In the genomic region with DNA sequence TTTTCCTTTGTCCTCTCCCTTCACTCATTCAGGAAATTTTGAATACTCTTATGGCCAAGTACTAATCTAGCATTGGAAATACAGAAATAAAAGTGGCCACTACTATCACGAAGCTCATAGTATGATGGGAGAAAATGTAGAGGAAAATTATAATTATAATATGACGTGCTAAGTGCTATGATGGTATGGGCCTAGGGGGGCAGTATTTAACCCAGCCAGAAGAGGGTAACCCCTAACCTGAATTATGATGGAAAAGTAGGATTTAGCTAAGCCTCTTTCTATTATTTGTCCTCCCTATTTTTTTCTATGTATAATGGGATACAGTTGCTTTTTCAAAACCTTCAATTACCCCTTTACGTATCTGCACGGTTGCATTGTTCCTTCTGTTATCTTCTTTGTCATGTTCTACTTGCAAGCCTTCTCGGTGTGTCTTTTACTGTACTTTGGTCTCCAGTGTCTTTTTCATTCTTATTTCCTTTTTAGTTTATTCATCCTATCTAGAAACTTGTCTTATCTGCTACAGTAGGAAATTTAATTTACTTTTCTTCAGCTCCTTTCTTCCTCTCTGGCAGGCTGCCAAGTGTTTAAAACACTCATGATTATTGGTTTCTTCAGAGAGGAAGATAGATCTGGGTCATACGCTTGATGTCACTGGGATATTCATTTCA, we compare ENCODE assay signal across 18 cellular contexts.
DNase-seq lines count a peak whose midpoint lies in the region; ATAC-seq, FAIRE-seq and TF ChIP-seq lines count a peak whose summit lies in the region.
"Had no signal": no experiment of that assay in that cellular context is flagged by ENCODE, and none has a peak within 500 bp of the region (broad histone marks: within the 10 kb centered on the region; RNA-seq: fewer than 3 reads in every experiment).

No MANE protein-coding gene starts in this region.

- peak; percentile 90 for FAIRE-seq in A549 (lab: Jason Lieb, UNC)
- FAIRE-seq: astrocyte, GM12878 had no signal

- 87% methylated on average over 6 of the region's 6 CpGs for WGBS in A549 (ENCODE audit: missing lambda C conversion rate)

- no peak overlapping the region for H3K4me3 ChIP-seq in A549
- no peak overlapping the region for H3K4me3 ChIP-seq in choroid plexus epithelial cell (ENCODE audit: low read depth, low read length)
- H3K4me3 ChIP-seq: BLaER1, dorsolateral prefrontal cortex, GM12878, lung, testis had no signal

- no peak overlapping the region for H3K4me2 ChIP-seq in A549
- H3K4me2 ChIP-seq: BLaER1 had no signal

- CTCF ChIA-PET in A549 (lab: Yijun Ruan, JAX), result no interaction called here

- TF ChIP-seq RAD21 in A549 (conservative IDR thresholded peaks at IDR 0.05 in 1 of 2, IDR thresholded peaks at IDR 0.05 in 1 of 2), result no peak

- ATAC-seq in A549 (no peak), GM18520 (IDR thresholded peaks at IDR 0.05; ENCODE audit: unreplicated experiment) (no peak)
- ATAC-seq: GM12878; natural killer cell treated with Interleukin-12 subunit alpha and Interleukin-12 subunit beta and Interleukin-15 and Interleukin-18, amount 100 ng/mL, for 72 hours had no signal

- no peak for TF ChIP-seq POLR2A in A549 (IDR thresholded peaks at IDR 0.05; ENCODE audit: low read length)

- DNase-seq in A549 (ENCODE audit: low read depth in 1 of 2, low spot score in 1 of 2), result no peak
- peak; percentile 85 for DNase-seq in NCI-H2227 (lab: John Stamatoyannopoulos, UW; ENCODE audit: unreplicated experiment)
- peak; percentile 13 for DNase-seq in choroid plexus epithelial cell (ENCODE audit: low read depth)
- DNase-seq in activated effector memory CD4-positive, alpha-beta T cell treated with anti-CD3 and anti-CD28 coated beads, Interleukin-2, amount 50 U/mL, for 16 hours, result no peak
- no peak for DNase-seq in activated T-helper 1 cell treated with anti-CD3 and anti-CD28 coated beads, Interleukin-12 subunit alpha, Interleukin-12 subunit beta, Interleukin-2, Interleukin-4 antibody, amounts not matched to agents 30 ng/mL and 10 ng/mL and 1 ng/mL, durations not matched to agents 14 hours and 24 hours and 36 hours (ENCODE audit: low spot score)
- no peak for DNase-seq in T-helper 9 cell
- DNase-seq: activated gamma-delta T cell treated with Interleukin-2 at 50 U/mL for 16 hours; NCI-H187 treated with DMSO at 0.1 percent for 48 hours; stimulated activated CD4-positive, alpha-beta T cell treated with anti-CD3 and anti-CD28 coated beads, Interleukin-1b, Interleukin-23, amount 100 ng/mL, for 48 hours had no signal

- H3K4me1 ChIP-seq in A549, result no peaks in the 10 kb centered on the region
- H3K4me1 ChIP-seq: BLaER1, testis had no signal

- H3K4me3 Mint-ChIP-seq in activated T-helper 1 cell treated with anti-CD3 and anti-CD28 coated beads, Interleukin-12 subunit alpha, Interleukin-12 subunit beta, Interleukin-2, Interleukin-4 antibody, amounts not matched to agents 30 ng/mL and 10 ng/mL and 1 ng/mL, durations not matched to agents 14 hours and 24 hours and 36 hours, result no peak overlapping the region
- H3K4me3 Mint-ChIP-seq: natural killer cell treated with Interleukin-12 subunit alpha and Interleukin-12 subunit beta and Interleukin-15 and Interleukin-18, amount 100 ng/mL, for 72 hours had no signal

- H3K36me3 Mint-ChIP-seq in activated T-helper 1 cell treated with anti-CD3 and anti-CD28 coated beads, Interleukin-12 subunit alpha, Interleukin-12 subunit beta, Interleukin-2, Interleukin-4 antibody, amounts not matched to agents 30 ng/mL and 10 ng/mL and 1 ng/mL, durations not matched to agents 14 hours and 24 hours and 36 hours (ENCODE audit: low read depth), result peaks cover 2% of the 10 kb centered on the region
- H3K36me3 Mint-ChIP-seq: natural killer cell treated with Interleukin-12 subunit alpha and Interleukin-12 subunit beta and Interleukin-15 and Interleukin-18, amount 100 ng/mL, for 72 hours had no signal

- TF ChIP-seq EP300 in A549 (IDR thresholded peaks at IDR 0.05), result no peak

- POLR2A ChIA-PET in A549 (lab: Yijun Ruan, JAX), result no interaction called here

- H3K27me3 Mint-ChIP-seq in activated T-helper 1 cell treated with anti-CD3 and anti-CD28 coated beads, Interleukin-12 subunit alpha, Interleukin-12 subunit beta, Interleukin-2, Interleukin-4 antibody, amounts not matched to agents 30 ng/mL and 10 ng/mL and 1 ng/mL, durations not matched to agents 14 hours and 24 hours and 36 hours (ENCODE audit: insufficient read depth), result no peaks in the 10 kb centered on the region
- H3K27me3 Mint-ChIP-seq: natural killer cell treated with Interleukin-12 subunit alpha and Interleukin-12 subunit beta and Interleukin-15 and Interleukin-18, amount 100 ng/mL, for 72 hours had no signal

- intact Hi-C loops in activated T-helper 1 cell treated with anti-CD3 and anti-CD28 coated beads, Interleukin-12 subunit alpha, Interleukin-12 subunit beta, Interleukin-2, Interleukin-4 antibody, amounts not matched to agents 30 ng/mL and 10 ng/mL and 1 ng/mL, durations not matched to agents 14 hours and 24 hours and 36 hours (cut with micrococcal nuclease), result no loop called here

- H3K9me3 Mint-ChIP-seq in activated T-helper 1 cell treated with anti-CD3 and anti-CD28 coated beads, Interleukin-12 subunit alpha, Interleukin-12 subunit beta, Interleukin-2, Interleukin-4 antibody, amounts not matched to agents 30 ng/mL and 10 ng/mL and 1 ng/mL, durations not matched to agents 14 hours and 24 hours and 36 hours, result peaks cover 2% of the 10 kb centered on the region
- H3K9me3 Mint-ChIP-seq: natural killer cell treated with Interleukin-12 subunit alpha and Interleukin-12 subunit beta and Interleukin-15 and Interleukin-18, amount 100 ng/mL, for 72 hours had no signal

- H3K27ac ChIP-seq in A549, result no peak overlapping the region
- H3K27ac ChIP-seq: BLaER1, dorsolateral prefrontal cortex, testis had no signal

- H3K9me3 ChIP-seq in A549, result no peaks in the 10 kb centered on the region
- H3K9me3 ChIP-seq: testis had no signal

- no peak overlapping the region for H3K27ac Mint-ChIP-seq in activated T-helper 1 cell treated with anti-CD3 and anti-CD28 coated beads, Interleukin-12 subunit alpha, Interleukin-12 subunit beta, Interleukin-2, Interleukin-4 antibody, amounts not matched to agents 30 ng/mL and 10 ng/mL and 1 ng/mL, durations not matched to agents 14 hours and 24 hours and 36 hours
- H3K27ac Mint-ChIP-seq: natural killer cell treated with Interleukin-12 subunit alpha and Interleukin-12 subunit beta and Interleukin-15 and Interleukin-18, amount 100 ng/mL, for 72 hours had no signal

- no peaks in the 10 kb centered on the region for H3K4me1 Mint-ChIP-seq in activated T-helper 1 cell treated with anti-CD3 and anti-CD28 coated beads, Interleukin-12 subunit alpha, Interleukin-12 subunit beta, Interleukin-2, Interleukin-4 antibody, amounts not matched to agents 30 ng/mL and 10 ng/mL and 1 ng/mL, durations not matched to agents 14 hours and 24 hours and 36 hours (ENCODE audit: low read depth)

- TF ChIP-seq CTCF in A549 (IDR thresholded peaks at IDR 0.05) (no peak), GM12872 (IDR thresholded peaks at IDR 0.05; ENCODE audit: insufficient read depth, low read depth, low read length) (0 out of 3 replicates have a peak, but pooled peaks have one; percentile 2), choroid plexus epithelial cell (conservative IDR thresholded peaks at IDR 0.05; ENCODE audit: low read depth, low read length) (no peak)

TF ChIP-seq in A549, 52 proteins besides CTCF, POLR2A, EP300 and RAD21:
- TF ChIP-seq CEBPB (IDR thresholded peaks at IDR 0.05), result no peak
- TF ChIP-seq HOXB5 (CRISPR knock-in tag; IDR thresholded peaks at IDR 0.05), result no peak
- TF ChIP-seq, protein P1, sequence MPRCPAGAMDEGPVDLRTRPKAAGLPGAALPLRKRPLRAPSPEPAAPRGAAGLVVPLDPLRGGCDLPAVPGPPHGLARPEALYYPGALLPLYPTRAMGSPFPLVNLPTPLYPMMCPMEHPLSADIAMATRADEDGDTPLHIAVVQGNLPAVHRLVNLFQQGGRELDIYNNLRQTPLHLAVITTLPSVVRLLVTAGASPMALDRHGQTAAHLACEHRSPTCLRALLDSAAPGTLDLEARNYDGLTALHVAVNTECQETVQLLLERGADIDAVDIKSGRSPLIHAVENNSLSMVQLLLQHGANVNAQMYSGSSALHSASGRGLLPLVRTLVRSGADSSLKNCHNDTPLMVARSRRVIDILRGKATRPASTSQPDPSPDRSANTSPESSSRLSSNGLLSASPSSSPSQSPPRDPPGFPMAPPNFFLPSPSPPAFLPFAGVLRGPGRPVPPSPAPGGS (IDR thresholded peaks at IDR 0.05), result no peak
- TF ChIP-seq, protein P2, sequence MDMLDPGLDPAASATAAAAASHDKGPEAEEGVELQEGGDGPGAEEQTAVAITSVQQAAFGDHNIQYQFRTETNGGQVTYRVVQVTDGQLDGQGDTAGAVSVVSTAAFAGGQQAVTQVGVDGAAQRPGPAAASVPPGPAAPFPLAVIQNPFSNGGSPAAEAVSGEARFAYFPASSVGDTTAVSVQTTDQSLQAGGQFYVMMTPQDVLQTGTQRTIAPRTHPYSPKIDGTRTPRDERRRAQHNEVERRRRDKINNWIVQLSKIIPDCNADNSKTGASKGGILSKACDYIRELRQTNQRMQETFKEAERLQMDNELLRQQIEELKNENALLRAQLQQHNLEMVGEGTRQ (IDR thresholded peaks at IDR 0.05), result no peak
- TF ChIP-seq KDM5A (IDR thresholded peaks at IDR 0.05), result no peak
- TF ChIP-seq, protein P3, sequence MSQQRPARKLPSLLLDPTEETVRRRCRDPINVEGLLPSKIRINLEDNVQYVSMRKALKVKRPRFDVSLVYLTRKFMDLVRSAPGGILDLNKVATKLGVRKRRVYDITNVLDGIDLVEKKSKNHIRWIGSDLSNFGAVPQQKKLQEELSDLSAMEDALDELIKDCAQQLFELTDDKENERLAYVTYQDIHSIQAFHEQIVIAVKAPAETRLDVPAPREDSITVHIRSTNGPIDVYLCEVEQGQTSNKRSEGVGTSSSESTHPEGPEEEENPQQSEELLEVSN (IDR thresholded peaks at IDR 0.05; ENCODE audit: borderline replicate concordance, low read depth), result no peak
- no peak for TF ChIP-seq KDM1A (IDR thresholded peaks at IDR 0.05; ENCODE audit: low read depth)
- no peak for TF ChIP-seq ESRRA (IDR thresholded peaks at IDR 0.05; ENCODE audit: borderline replicate concordance, low read length)
- TF ChIP-seq NFE2L2 (conservative IDR thresholded peaks at IDR 0.05; ENCODE audit: low read length), result no peak

Comparison
In these comparisons a context has a peak if more than half of its experiments do, and no peak if none do; other contexts are left out.
1. DNase-seq: peak in NCI-H2227 (single experiment) and choroid plexus epithelial cell (single experiment); none in A549 (0 of 2), activated effector memory CD4-positive, alpha-beta T cell treated with anti-CD3 and anti-CD28 coated beads, Interleukin-2, amount 50 U/mL, for 16 hours (single experiment), activated T-helper 1 cell treated with anti-CD3 and anti-CD28 coated beads, Interleukin-12 subunit alpha, Interleukin-12 subunit beta, Interleukin-2, Interleukin-4 antibody, amounts not matched to agents 30 ng/mL and 10 ng/mL and 1 ng/mL, durations not matched to agents 14 hours and 24 hours and 36 hours (single experiment) and T-helper 9 cell (single experiment).